Comparison of ENCODE assay signal across 19 cellular contexts in genomic region chr5:149651686-149652085, GRCh38.
DNase-seq lines count a peak whose midpoint lies in the region; ATAC-seq, FAIRE-seq and TF ChIP-seq lines count a peak whose summit lies in the region.
"Had no signal": no experiment of that assay in that cellular context is flagged by ENCODE, and none has a peak within 500 bp of the region (broad histone marks: within the 10 kb centered on the region; RNA-seq: fewer than 3 reads in every experiment).

No MANE protein-coding gene starts in this region.

- CTCF ChIA-PET in HepG2 (lab: Yijun Ruan, JAX; ENCODE audit: low intra/inter-chr PET ratio, low total read pairs) = no interaction called here

- ATAC-seq in HepG2 (peak; percentile 37; the same call in 2 of the 3 replicates), HG02610 (IDR thresholded peaks at IDR 0.05; ENCODE audit: unreplicated experiment) (no peak)
- ATAC-seq: body of pancreas, heart left ventricle, sciatic nerve had no signal

- no peaks in the 10 kb centered on the region for H4K20me1 ChIP-seq in HepG2 (ENCODE audit: insufficient read depth, low read length)

- POLR2A ChIA-PET in HepG2 (lab: Yijun Ruan, JAX) = no interaction called here

- no peak overlapping the region for H3K4me2 ChIP-seq in HepG2 (ENCODE audit: low read depth, low read length)

- H3K27ac ChIP-seq in HepG2 (ENCODE audit: extremely low read length, insufficient read depth, low read length) (no peak overlapping the region), spleen (no peak overlapping the region)
- H3K27ac ChIP-seq: body of pancreas, esophagus squamous epithelium, heart left ventricle, neutrophil had no signal

- no peaks in the 10 kb centered on the region for H3K79me2 ChIP-seq in HepG2 (ENCODE audit: insufficient read depth, low read length)

- H3K4me1 ChIP-seq in HepG2 (ENCODE audit: insufficient read depth, low read length) (no peaks in the 10 kb centered on the region), spleen (no peaks in the 10 kb centered on the region)
- H3K4me1 ChIP-seq: body of pancreas, esophagus squamous epithelium had no signal

- BruUV-seq in HepG2 (replicated peaks; lab: Mats Ljungman, UMichigan) = no TSS peak

- in situ Hi-C loops in HepG2 (cut with HindIII; ENCODE audit: extremely low pct_ligation_motif_present, low pct_unique_long_range_greater_than_20kb) = no loop called here

- TF ChIP-seq EP300 in Ishikawa (IDR thresholded peaks at IDR 0.05; ENCODE audit: borderline replicate concordance) (no peak), HepG2 (IDR thresholded peaks at IDR 0.05; ENCODE audit: low read depth in 2 of 2, low read length in 2 of 2) (no peak), HepG2 (CRISPR knock-in tag; IDR thresholded peaks at IDR 0.05; ENCODE audit: borderline replicate concordance) (no peak)

- peak; percentile 33 for DNase-seq in SIG-M5 treated with dmso at 0.1 percent for 504 hours (lab: John Stamatoyannopoulos, UW; ENCODE audit: unreplicated experiment)
- DNase-seq in SIG-M5 (lab: John Stamatoyannopoulos, UW) = no peak
- DNase-seq in SKM-1 (lab: John Stamatoyannopoulos, UW; ENCODE audit: unreplicated experiment) = peak; percentile 33
- no peak for DNase-seq in HepG2 (ENCODE audit: low spot score)
- no peak for DNase-seq in spleen
- DNase-seq in GM20000 (ENCODE audit: low spot score) = no peak
- DNase-seq: activated CD4-positive, CD25-positive, alpha-beta regulatory T cell treated with anti-CD3 and anti-CD28 coated beads, Interleukin-2, amount 50 U/mL, for 72 hours; body of pancreas; esophagus squamous epithelium; heart left ventricle; kidney; NCI-H226; stimulated activated CD4-positive, alpha-beta T cell treated with anti-CD3 and anti-CD28 coated beads, Interleukin-4, amount 100 ng/mL, for 1 hour; trophoblast cell had no signal

- intact Hi-C loops in HepG2 (cut with micrococcal nuclease; ENCODE audit: unreplicated experiment) = loop anchor here (10.0 kb wide), 1 partner anchor 703 kb away; the partner anchor contains the start of gene TCOF1
- intact Hi-C loops in spleen (cut with DNase I; ENCODE audit: low total_unique reads) = no loop called here

- H2AFZ ChIP-seq in HepG2 (ENCODE audit: low read length) = no peak overlapping the region

- FAIRE-seq in HepG2 (lab: Jason Lieb, UNC) = no peak
- FAIRE-seq: GM19239 had no signal

- 48% methylated on average over 1 of the region's 1 CpG for WGBS in HepG2 (ENCODE audit: low lambda C conversion rate)
- WGBS in spleen, 5 donors = 57 to 94% (median 93%) methylated on average over 1 of the region's 1 CpG

- TF ChIP-seq CTCF in HepG2 (CRISPR knock-in tag; IDR thresholded peaks at IDR 0.05) (no peak), spleen (IDR thresholded peaks at IDR 0.05 in 8 of 11, conservative IDR thresholded peaks at IDR 0.05 in 3 of 11) (no peak), GM20000 (IDR thresholded peaks at IDR 0.05; ENCODE audit: extremely low read depth, missing control alignments) (no peak)

- TF ChIP-seq POLR2A in HepG2 (IDR thresholded peaks at IDR 0.05; ENCODE audit: insufficient read depth in 1 of 2, low read depth in 2 of 2, low read length in 2 of 2) (no peak), spleen (IDR thresholded peaks at IDR 0.05) (no peak)

- H3K4me3 ChIP-seq in HepG2 (replicated peaks in 1 of 3; ENCODE audit: insufficient read depth in 1 of 3, low read depth in 2 of 3, low read length in 3 of 3) (no peak overlapping the region), spleen (no peak overlapping the region)
- H3K4me3 ChIP-seq: body of pancreas, esophagus squamous epithelium, heart left ventricle had no signal

- 0 out of 5 replicates have a peak, but pooled peaks cover 0 to 5% of the 10 kb centered on the region in 2 experiments for H3K27me3 ChIP-seq in HepG2 (ENCODE audit: control insufficient read depth in 1 of 2, insufficient read depth in 2 of 2, low read length in 2 of 2)
- no peaks in the 10 kb centered on the region for H3K27me3 ChIP-seq in spleen (replicated peaks in 1 of 7)
- H3K27me3 ChIP-seq: body of pancreas, esophagus squamous epithelium, heart left ventricle, neutrophil had no signal

- TF ChIP-seq RAD21 in Ishikawa (IDR thresholded peaks at IDR 0.05; ENCODE audit: low read depth) = no peak
- TF ChIP-seq RAD21 in HepG2 (CRISPR knock-in tag; IDR thresholded peaks at IDR 0.05) = no peak

- H3K9me3 ChIP-seq in HepG2 (ENCODE audit: low read length) (peaks cover 3% of the 10 kb centered on the region), spleen (peaks cover 0 to 4% (median 3%) of the 10 kb centered on the region in 8 donors)
- H3K9me3 ChIP-seq: body of pancreas, neutrophil had no signal

- no peaks in the 10 kb centered on the region for H3K36me3 ChIP-seq in HepG2 (replicated peaks in 1 of 2; ENCODE audit: control insufficient read depth in 1 of 2, insufficient read depth in 2 of 2, low read length in 2 of 2)
- no peaks in the 10 kb centered on the region for H3K36me3 ChIP-seq in spleen
- H3K36me3 ChIP-seq: esophagus squamous epithelium, heart left ventricle, neutrophil had no signal

- H3K9ac ChIP-seq in HepG2 (ENCODE audit: insufficient read depth, low read depth, low read length) = no peak overlapping the region

TF ChIP-seq in Ishikawa, 13 proteins besides CTCF, POLR2A, EP300 and RAD21 (continues in another document):
- TF ChIP-seq ZBTB7A (IDR thresholded peaks at IDR 0.05; ENCODE audit: low read depth) = no peak
- TF ChIP-seq TEAD4 (IDR thresholded peaks at IDR 0.05) = no peak
- peak; percentile 33; the same call in 1 of the 2 replicates for TF ChIP-seq NFIC (IDR thresholded peaks at IDR 0.05)
- TF ChIP-seq EGR1 (IDR thresholded peaks at IDR 0.05) = no peak
- no peak for TF ChIP-seq YY1 (IDR thresholded peaks at IDR 0.05; ENCODE audit: low read depth)
- TF ChIP-seq REST (IDR thresholded peaks at IDR 0.05; ENCODE audit: low read depth) = no peak

TF ChIP-seq in HepG2, 621 proteins besides CTCF, POLR2A, EP300 and RAD21 (continues in another document):
- TF ChIP-seq ZNF543 (CRISPR knock-in tag; IDR thresholded peaks at IDR 0.05) (no peak), ZNF530 (CRISPR knock-in tag; IDR thresholded peaks at IDR 0.05; ENCODE audit: low read depth) (no peak), GTF3A (CRISPR knock-in tag; conservative IDR thresholded peaks at IDR 0.05) (no peak), MTF1 (CRISPR knock-in tag; IDR thresholded peaks at IDR 0.05) (no peak), RBM22 (optimal IDR thresholded peaks at IDR 0.05; ENCODE audit: low read length) (no peak), HMG20A (CRISPR knock-in tag; IDR thresholded peaks at IDR 0.05; ENCODE audit: borderline replicate concordance) (no peak), REPIN1 (CRISPR knock-in tag; IDR thresholded peaks at IDR 0.05; ENCODE audit: borderline replicate concordance, low read depth) (no peak), IRF9 (CRISPR knock-in tag; IDR thresholded peaks at IDR 0.05; ENCODE audit: borderline replicate concordance) (no peak), PREB (CRISPR knock-in tag; IDR thresholded peaks at IDR 0.05) (no peak), SKIL (CRISPR knock-in tag; IDR thresholded peaks at IDR 0.05; ENCODE audit: borderline replicate concordance) (no peak), NFIB (CRISPR knock-in tag; IDR thresholded peaks at IDR 0.05; ENCODE audit: borderline replicate concordance) (no peak), MAZ (IDR thresholded peaks at IDR 0.05; ENCODE audit: borderline replicate concordance, low read depth, low read length) (no peak), MAZ (CRISPR knock-in tag; IDR thresholded peaks at IDR 0.05; ENCODE audit: low read depth) (no peak), CBX5 (CRISPR knock-in tag; IDR thresholded peaks at IDR 0.05; ENCODE audit: borderline replicate concordance) (no peak)

Comparison
In these comparisons a context has a peak if more than half of its experiments do, and no peak if none do; other contexts are left out.
1. DNase-seq: peak in SIG-M5 treated with dmso at 0.1 percent for 504 hours (single experiment) and SKM-1 (single experiment); none in SIG-M5 (single experiment), HepG2 (single experiment), spleen (single experiment) and GM20000 (single experiment).